1 cellular context compared by ENCODE assay signal in the genomic region with DNA sequence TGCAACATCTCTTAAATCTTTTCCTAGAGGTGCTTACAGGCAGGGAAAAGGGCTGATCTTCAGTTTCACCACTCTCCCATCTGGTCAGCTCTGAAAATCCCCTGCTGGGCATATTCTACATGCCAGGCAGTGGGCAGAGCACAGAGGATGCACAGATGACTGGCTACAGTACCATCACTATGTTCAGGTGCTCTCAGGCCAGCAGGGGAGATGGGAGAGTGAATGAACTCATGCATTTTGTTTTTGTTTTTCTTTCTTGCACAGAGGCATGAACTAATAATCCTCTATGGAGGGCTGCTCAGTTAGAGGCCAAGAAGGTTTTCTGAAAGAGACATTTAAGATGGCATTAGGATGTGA.
TF ChIP-seq lines count a peak whose summit lies in the region.

No MANE protein-coding gene starts in this region.

TF ChIP-seq in H1, 55 proteins besides CTCF, POLR2A, EP300 and RAD21:
- TF ChIP-seq SIN3A (conservative IDR thresholded peaks at IDR 0.05 in 1 of 2, IDR thresholded peaks at IDR 0.05 in 1 of 2; ENCODE audit: low read depth in 1 of 2, low read length in 2 of 2) (no peak), POU5F1 (IDR thresholded peaks at IDR 0.05; ENCODE audit: low read depth, low read length) (no peak), SP4 (IDR thresholded peaks at IDR 0.05; ENCODE audit: low read length) (no peak), SIX5 (IDR thresholded peaks at IDR 0.05; ENCODE audit: low read depth, low read length) (no peak), CBX5 (IDR thresholded peaks at IDR 0.05; ENCODE audit: low read depth, low read length) (no peak), POLR2AphosphoS5 (IDR thresholded peaks at IDR 0.05; ENCODE audit: low read depth, low read length) (no peak), ATF3 (IDR thresholded peaks at IDR 0.05; ENCODE audit: insufficient read depth, low read depth, low read length) (no peak), BCL11A (IDR thresholded peaks at IDR 0.05; ENCODE audit: low read depth in 2 of 2, low read length in 2 of 2) (no peak), TAF1 (IDR thresholded peaks at IDR 0.05; ENCODE audit: low read depth, low read length) (no peak), JUN (IDR thresholded peaks at IDR 0.05; ENCODE audit: low read depth, low read length) (no peak), KDM1A (IDR thresholded peaks at IDR 0.05; ENCODE audit: borderline replicate concordance, low read length) (no peak), GTF2F1 (IDR thresholded peaks at IDR 0.05; ENCODE audit: borderline replicate concordance, low read depth, low read length) (no peak), RFX5 (IDR thresholded peaks at IDR 0.05; ENCODE audit: borderline replicate concordance, low read depth, low read length) (no peak), MAFK (IDR thresholded peaks at IDR 0.05; ENCODE audit: low read depth, low read length) (no peak)
- TF ChIP-seq, protein P1, sequence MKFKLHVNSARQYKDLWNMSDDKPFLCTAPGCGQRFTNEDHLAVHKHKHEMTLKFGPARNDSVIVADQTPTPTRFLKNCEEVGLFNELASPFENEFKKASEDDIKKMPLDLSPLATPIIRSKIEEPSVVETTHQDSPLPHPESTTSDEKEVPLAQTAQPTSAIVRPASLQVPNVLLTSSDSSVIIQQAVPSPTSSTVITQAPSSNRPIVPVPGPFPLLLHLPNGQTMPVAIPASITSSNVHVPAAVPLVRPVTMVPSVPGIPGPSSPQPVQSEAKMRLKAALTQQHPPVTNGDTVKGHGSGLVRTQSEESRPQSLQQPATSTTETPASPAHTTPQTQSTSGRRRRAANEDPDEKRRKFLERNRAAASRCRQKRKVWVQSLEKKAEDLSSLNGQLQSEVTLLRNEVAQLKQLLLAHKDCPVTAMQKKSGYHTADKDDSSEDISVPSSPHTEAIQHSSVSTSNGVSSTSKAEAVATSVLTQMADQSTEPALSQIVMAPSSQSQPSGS (IDR thresholded peaks at IDR 0.05; ENCODE audit: low read length) = no peak
TF ChIP-seq in H1: peak in this region for 0.
